ENCODE assay signal across 2 cellular contexts in the genomic region with DNA sequence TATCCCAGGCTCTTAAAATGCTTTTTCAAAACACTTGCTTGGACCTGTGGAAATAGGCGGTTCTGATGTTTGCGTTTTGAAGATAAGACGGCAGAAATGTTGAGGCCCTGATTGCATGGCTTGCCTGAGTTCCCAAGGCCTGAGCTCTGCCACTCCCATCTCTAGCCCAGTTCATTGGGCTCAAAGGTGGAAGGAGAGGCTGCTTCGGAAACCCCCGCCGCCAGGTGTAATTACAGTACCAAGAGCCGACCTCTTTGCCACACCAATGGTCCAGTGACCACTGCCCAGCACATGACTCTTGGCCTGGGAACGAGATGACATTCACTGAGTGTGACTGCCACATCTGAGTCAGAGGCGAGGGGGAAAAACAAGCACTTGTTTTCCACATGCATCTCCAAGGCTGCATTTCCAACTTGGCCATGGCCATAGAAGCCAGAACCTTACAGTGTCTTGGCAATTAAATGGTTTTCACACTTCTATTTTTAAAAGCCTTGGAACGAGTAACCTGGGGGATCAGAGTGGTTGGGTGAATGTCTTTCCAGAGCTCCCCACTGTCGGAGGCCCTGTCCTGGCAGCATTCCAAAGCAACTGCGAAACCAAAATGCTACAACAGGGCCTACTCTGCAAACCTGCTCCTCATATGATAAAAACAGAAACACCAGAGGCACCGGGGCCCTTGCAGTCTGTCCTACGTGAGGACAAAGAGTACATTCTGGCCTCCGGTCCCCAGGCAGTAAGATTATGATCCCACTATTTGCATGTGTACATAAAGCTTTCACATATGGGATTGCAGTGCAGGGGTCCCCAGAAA.
TF ChIP-seq lines count a peak whose summit lies in the region.

No MANE protein-coding gene starts in this region.

TF ChIP-seq in IMR-90, 13 proteins besides CTCF, POLR2A, EP300 and RAD21:
- TF ChIP-seq, protein P1, sequence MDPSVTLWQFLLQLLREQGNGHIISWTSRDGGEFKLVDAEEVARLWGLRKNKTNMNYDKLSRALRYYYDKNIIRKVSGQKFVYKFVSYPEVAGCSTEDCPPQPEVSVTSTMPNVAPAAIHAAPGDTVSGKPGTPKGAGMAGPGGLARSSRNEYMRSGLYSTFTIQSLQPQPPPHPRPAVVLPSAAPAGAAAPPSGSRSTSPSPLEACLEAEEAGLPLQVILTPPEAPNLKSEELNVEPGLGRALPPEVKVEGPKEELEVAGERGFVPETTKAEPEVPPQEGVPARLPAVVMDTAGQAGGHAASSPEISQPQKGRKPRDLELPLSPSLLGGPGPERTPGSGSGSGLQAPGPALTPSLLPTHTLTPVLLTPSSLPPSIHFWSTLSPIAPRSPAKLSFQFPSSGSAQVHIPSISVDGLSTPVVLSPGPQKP (IDR thresholded peaks at IDR 0.05; ENCODE audit: borderline replicate concordance, low read depth, low read length) = no peak
- no peak for TF ChIP-seq CHD1 (IDR thresholded peaks at IDR 0.05; ENCODE audit: low read depth, low read length)
- TF ChIP-seq CEBPB (IDR thresholded peaks at IDR 0.05; ENCODE audit: low read depth, low read length) = no peak
- TF ChIP-seq MAFK (IDR thresholded peaks at IDR 0.05; ENCODE audit: low read depth, low read length) = no peak
- TF ChIP-seq BHLHE40 (IDR thresholded peaks at IDR 0.05; ENCODE audit: low read depth, low read length) = no peak
- TF ChIP-seq RFX5 (IDR thresholded peaks at IDR 0.05; ENCODE audit: low read depth, low read length) = no peak
TF ChIP-seq in IMR-90: peak in this region for 0.

TF ChIP-seq in HepG2, 621 proteins besides CTCF, POLR2A, EP300 and RAD21 (continues in another document):
- TF ChIP-seq ISX (CRISPR knock-in tag; conservative IDR thresholded peaks at IDR 0.05) (no peak), SSRP1 (CRISPR knock-in tag; IDR thresholded peaks at IDR 0.05) (no peak), ZNF343 (CRISPR knock-in tag; IDR thresholded peaks at IDR 0.05) (no peak), ZNF879 (CRISPR knock-in tag; IDR thresholded peaks at IDR 0.05) (no peak), ARHGAP35 (CRISPR knock-in tag; IDR thresholded peaks at IDR 0.05; ENCODE audit: borderline replicate concordance) (no peak), ZNF775 (CRISPR knock-in tag; IDR thresholded peaks at IDR 0.05; ENCODE audit: borderline replicate concordance) (no peak), ZNF841 (CRISPR knock-in tag; IDR thresholded peaks at IDR 0.05; ENCODE audit: borderline replicate concordance) (no peak), ZNF558 (CRISPR knock-in tag; IDR thresholded peaks at IDR 0.05; ENCODE audit: borderline replicate concordance) (no peak), SYNCRIP (IDR thresholded peaks at IDR 0.05; ENCODE audit: insufficient read depth, low read depth, low read length) (no peak), ATF7-NPFF (CRISPR knock-in tag; IDR thresholded peaks at IDR 0.05; ENCODE audit: low read depth) (no peak), SRSF9 (IDR thresholded peaks at IDR 0.05; ENCODE audit: borderline replicate concordance, insufficient read depth, low read depth, low read length, poor library complexity, severe bottlenecking) (no peak), HCFC1 (IDR thresholded peaks at IDR 0.05; ENCODE audit: low read depth, low read length) (no peak), ZNF772 (CRISPR knock-in tag; IDR thresholded peaks at IDR 0.05) (no peak), SMAD3 (CRISPR knock-in tag; IDR thresholded peaks at IDR 0.05) (no peak), ZNF713 (CRISPR knock-in tag; IDR thresholded peaks at IDR 0.05) (no peak), AGO1 (IDR thresholded peaks at IDR 0.05; ENCODE audit: low read depth, low read length, poor library complexity, severe bottlenecking) (no peak), ZNF441 (CRISPR knock-in tag; IDR thresholded peaks at IDR 0.05; ENCODE audit: borderline replicate concordance) (no peak), ZNF549 (CRISPR knock-in tag; IDR thresholded peaks at IDR 0.05) (no peak), GATAD2A (CRISPR knock-in tag; IDR thresholded peaks at IDR 0.05) (no peak), ZNF766 (CRISPR knock-in tag; IDR thresholded peaks at IDR 0.05; ENCODE audit: borderline replicate concordance) (no peak), GABPA (IDR thresholded peaks at IDR 0.05; ENCODE audit: low read depth, low read length) (no peak), GABPA (CRISPR knock-in tag; IDR thresholded peaks at IDR 0.05; ENCODE audit: low read depth) (no peak)
- TF ChIP-seq, protein P2, sequence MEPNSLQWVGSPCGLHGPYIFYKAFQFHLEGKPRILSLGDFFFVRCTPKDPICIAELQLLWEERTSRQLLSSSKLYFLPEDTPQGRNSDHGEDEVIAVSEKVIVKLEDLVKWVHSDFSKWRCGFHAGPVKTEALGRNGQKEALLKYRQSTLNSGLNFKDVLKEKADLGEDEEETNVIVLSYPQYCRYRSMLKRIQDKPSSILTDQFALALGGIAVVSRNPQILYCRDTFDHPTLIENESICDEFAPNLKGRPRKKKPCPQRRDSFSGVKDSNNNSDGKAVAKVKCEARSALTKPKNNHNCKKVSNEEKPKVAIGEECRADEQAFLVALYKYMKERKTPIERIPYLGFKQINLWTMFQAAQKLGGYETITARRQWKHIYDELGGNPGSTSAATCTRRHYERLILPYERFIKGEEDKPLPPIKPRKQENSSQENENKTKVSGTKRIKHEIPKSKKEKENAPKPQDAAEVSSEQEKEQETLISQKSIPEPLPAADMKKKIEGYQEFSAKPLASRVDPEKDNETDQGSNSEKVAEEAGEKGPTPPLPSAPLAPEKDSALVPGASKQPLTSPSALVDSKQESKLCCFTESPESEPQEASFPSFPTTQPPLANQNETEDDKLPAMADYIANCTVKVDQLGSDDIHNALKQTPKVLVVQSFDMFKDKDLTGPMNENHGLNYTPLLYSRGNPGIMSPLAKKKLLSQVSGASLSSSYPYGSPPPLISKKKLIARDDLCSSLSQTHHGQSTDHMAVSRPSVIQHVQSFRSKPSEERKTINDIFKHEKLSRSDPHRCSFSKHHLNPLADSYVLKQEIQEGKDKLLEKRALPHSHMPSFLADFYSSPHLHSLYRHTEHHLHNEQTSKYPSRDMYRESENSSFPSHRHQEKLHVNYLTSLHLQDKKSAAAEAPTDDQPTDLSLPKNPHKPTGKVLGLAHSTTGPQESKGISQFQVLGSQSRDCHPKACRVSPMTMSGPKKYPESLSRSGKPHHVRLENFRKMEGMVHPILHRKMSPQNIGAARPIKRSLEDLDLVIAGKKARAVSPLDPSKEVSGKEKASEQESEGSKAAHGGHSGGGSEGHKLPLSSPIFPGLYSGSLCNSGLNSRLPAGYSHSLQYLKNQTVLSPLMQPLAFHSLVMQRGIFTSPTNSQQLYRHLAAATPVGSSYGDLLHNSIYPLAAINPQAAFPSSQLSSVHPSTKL (CRISPR knock-in tag; IDR thresholded peaks at IDR 0.05) = peak; percentile 10; the same call in 1 of the 2 replicates
- TF ChIP-seq, protein P3, sequence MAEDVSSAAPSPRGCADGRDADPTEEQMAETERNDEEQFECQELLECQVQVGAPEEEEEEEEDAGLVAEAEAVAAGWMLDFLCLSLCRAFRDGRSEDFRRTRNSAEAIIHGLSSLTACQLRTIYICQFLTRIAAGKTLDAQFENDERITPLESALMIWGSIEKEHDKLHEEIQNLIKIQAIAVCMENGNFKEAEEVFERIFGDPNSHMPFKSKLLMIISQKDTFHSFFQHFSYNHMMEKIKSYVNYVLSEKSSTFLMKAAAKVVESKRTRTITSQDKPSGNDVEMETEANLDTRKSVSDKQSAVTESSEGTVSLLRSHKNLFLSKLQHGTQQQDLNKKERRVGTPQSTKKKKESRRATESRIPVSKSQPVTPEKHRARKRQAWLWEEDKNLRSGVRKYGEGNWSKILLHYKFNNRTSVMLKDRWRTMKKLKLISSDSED (CRISPR knock-in tag; IDR thresholded peaks at IDR 0.05) = no peak
- TF ChIP-seq, protein P4, sequence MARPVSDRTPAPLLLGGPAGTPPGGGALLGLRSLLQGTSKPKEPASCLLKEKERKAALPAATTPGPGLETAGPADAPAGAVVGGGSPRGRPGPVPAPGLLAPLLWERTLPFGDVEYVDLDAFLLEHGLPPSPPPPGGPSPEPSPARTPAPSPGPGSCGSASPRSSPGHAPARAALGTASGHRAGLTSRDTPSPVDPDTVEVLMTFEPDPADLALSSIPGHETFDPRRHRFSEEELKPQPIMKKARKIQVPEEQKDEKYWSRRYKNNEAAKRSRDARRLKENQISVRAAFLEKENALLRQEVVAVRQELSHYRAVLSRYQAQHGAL (CRISPR knock-in tag; IDR thresholded peaks at IDR 0.05; ENCODE audit: not compliant biosample characterization) = no peak
- TF ChIP-seq, protein P5, sequence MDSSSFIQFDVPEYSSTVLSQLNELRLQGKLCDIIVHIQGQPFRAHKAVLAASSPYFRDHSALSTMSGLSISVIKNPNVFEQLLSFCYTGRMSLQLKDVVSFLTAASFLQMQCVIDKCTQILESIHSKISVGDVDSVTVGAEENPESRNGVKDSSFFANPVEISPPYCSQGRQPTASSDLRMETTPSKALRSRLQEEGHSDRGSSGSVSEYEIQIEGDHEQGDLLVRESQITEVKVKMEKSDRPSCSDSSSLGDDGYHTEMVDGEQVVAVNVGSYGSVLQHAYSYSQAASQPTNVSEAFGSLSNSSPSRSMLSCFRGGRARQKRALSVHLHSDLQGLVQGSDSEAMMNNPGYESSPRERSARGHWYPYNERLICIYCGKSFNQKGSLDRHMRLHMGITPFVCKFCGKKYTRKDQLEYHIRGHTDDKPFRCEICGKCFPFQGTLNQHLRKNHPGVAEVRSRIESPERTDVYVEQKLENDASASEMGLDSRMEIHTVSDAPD (CRISPR knock-in tag; IDR thresholded peaks at IDR 0.05) = no peak
- TF ChIP-seq, protein P6, sequence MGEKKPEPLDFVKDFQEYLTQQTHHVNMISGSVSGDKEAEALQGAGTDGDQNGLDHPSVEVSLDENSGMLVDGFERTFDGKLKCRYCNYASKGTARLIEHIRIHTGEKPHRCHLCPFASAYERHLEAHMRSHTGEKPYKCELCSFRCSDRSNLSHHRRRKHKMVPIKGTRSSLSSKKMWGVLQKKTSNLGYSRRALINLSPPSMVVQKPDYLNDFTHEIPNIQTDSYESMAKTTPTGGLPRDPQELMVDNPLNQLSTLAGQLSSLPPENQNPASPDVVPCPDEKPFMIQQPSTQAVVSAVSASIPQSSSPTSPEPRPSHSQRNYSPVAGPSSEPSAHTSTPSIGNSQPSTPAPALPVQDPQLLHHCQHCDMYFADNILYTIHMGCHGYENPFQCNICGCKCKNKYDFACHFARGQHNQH (CRISPR knock-in tag; IDR thresholded peaks at IDR 0.05) = 0 out of 2 replicates have a peak, but pooled peaks have one; percentile 7
- TF ChIP-seq, protein P7, sequence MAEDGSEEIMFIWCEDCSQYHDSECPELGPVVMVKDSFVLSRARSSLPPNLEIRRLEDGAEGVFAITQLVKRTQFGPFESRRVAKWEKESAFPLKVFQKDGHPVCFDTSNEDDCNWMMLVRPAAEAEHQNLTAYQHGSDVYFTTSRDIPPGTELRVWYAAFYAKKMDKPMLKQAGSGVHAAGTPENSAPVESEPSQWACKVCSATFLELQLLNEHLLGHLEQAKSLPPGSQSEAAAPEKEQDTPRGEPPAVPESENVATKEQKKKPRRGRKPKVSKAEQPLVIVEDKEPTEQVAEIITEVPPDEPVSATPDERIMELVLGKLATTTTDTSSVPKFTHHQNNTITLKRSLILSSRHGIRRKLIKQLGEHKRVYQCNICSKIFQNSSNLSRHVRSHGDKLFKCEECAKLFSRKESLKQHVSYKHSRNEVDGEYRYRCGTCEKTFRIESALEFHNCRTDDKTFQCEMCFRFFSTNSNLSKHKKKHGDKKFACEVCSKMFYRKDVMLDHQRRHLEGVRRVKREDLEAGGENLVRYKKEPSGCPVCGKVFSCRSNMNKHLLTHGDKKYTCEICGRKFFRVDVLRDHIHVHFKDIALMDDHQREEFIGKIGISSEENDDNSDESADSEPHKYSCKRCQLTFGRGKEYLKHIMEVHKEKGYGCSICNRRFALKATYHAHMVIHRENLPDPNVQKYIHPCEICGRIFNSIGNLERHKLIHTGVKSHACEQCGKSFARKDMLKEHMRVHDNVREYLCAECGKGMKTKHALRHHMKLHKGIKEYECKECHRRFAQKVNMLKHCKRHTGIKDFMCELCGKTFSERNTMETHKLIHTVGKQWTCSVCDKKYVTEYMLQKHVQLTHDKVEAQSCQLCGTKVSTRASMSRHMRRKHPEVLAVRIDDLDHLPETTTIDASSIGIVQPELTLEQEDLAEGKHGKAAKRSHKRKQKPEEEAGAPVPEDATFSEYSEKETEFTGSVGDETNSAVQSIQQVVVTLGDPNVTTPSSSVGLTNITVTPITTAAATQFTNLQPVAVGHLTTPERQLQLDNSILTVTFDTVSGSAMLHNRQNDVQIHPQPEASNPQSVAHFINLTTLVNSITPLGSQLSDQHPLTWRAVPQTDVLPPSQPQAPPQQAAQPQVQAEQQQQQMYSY (CRISPR knock-in tag; IDR thresholded peaks at IDR 0.05) = no peak
- TF ChIP-seq, protein P8, sequence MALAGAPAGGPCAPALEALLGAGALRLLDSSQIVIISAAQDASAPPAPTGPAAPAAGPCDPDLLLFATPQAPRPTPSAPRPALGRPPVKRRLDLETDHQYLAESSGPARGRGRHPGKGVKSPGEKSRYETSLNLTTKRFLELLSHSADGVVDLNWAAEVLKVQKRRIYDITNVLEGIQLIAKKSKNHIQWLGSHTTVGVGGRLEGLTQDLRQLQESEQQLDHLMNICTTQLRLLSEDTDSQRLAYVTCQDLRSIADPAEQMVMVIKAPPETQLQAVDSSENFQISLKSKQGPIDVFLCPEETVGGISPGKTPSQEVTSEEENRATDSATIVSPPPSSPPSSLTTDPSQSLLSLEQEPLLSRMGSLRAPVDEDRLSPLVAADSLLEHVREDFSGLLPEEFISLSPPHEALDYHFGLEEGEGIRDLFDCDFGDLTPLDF (CRISPR knock-in tag; IDR thresholded peaks at IDR 0.05) = no peak
- TF ChIP-seq, protein P9, sequence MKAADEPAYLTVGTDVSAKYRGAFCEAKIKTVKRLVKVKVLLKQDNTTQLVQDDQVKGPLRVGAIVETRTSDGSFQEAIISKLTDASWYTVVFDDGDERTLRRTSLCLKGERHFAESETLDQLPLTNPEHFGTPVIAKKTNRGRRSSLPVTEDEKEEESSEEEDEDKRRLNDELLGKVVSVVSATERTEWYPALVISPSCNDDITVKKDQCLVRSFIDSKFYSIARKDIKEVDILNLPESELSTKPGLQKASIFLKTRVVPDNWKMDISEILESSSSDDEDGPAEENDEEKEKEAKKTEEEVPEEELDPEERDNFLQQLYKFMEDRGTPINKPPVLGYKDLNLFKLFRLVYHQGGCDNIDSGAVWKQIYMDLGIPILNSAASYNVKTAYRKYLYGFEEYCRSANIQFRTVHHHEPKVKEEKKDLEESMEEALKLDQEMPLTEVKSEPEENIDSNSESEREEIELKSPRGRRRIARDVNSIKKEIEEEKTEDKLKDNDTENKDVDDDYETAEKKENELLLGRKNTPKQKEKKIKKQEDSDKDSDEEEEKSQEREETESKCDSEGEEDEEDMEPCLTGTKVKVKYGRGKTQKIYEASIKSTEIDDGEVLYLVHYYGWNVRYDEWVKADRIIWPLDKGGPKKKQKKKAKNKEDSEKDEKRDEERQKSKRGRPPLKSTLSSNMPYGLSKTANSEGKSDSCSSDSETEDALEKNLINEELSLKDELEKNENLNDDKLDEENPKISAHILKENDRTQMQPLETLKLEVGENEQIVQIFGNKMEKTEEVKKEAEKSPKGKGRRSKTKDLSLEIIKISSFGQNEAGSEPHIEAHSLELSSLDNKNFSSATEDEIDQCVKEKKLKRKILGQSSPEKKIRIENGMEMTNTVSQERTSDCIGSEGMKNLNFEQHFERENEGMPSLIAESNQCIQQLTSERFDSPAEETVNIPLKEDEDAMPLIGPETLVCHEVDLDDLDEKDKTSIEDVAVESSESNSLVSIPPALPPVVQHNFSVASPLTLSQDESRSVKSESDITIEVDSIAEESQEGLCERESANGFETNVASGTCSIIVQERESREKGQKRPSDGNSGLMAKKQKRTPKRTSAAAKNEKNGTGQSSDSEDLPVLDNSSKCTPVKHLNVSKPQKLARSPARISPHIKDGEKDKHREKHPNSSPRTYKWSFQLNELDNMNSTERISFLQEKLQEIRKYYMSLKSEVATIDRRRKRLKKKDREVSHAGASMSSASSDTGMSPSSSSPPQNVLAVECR (CRISPR knock-in tag; IDR thresholded peaks at IDR 0.05; ENCODE audit: borderline replicate concordance) = no peak
